19 cellular contexts compared by ENCODE assay signal in the genomic region with DNA sequence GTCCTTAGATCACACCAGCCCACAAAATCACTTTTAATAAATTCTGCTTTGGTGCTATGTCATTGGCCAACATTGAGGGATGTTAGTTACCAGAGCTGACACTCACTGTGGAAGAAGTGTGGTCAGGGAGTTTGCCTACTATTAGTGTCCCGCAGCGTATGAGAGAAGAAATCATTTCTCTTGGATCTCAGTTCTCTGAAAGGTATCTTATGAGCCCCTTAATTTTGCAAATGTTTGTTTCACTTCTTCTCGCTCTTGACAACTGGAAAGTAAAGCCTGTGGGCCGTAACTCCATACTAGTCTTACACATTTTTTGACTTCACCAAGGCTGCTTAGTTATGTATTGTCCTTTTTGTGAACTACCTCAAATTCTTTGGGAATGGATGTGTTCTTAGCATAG.
DNase-seq lines count a peak whose midpoint lies in the region; ATAC-seq and TF ChIP-seq lines count a peak whose summit lies in the region.
"Had no signal": no experiment of that assay in that cellular context is flagged by ENCODE, and none has a peak within 500 bp of the region (broad histone marks: within the 10 kb centered on the region; RNA-seq: fewer than 3 reads in every experiment).

No MANE protein-coding gene starts in this region.

- peak overlapping the region; percentile 4; the same call in 1 of the 2 replicates for H3K9ac ChIP-seq in OCI-LY3 (ENCODE audit: low read length)
- H3K9ac ChIP-seq: KMS-11, SK-N-SH had no signal

- H3K27ac ChIP-seq in OCI-LY3 (ENCODE audit: low read length): peak overlapping the region; percentile 55
- H3K27ac ChIP-seq: KMS-11 had no signal

- peak; percentile 42 for ATAC-seq in GM19043 (IDR thresholded peaks at IDR 0.05; ENCODE audit: low read depth, unreplicated experiment)
- peak; percentile 39 for ATAC-seq in HG02610 (IDR thresholded peaks at IDR 0.05; ENCODE audit: unreplicated experiment)
- peak; percentile 82 to 88 for ATAC-seq in stimulated activated naive B cell treated with anti-CD40 and anti-IgM and Interleukin-4, amounts not matched to agents 10 μg/mL and 1 μg/mL and 100 μg/mL, for 72 hours (replicated peaks)
- no peak for ATAC-seq in GM21381 (IDR thresholded peaks at IDR 0.05; ENCODE audit: unreplicated experiment)
- no peak for ATAC-seq in GM18519 (IDR thresholded peaks at IDR 0.05; ENCODE audit: low FRiP score, unreplicated experiment)
- ATAC-seq: Panc1 had no signal

- H3K36me3 Mint-ChIP-seq in stimulated activated naive B cell treated with anti-CD40 and anti-IgM and Interleukin-4, amounts not matched to agents 10 μg/mL and 1 μg/mL and 100 μg/mL, for 72 hours: peaks cover 8 to 32% of the 10 kb centered on the region in 2 donors
- H3K36me3 Mint-ChIP-seq: CD8-positive, alpha-beta memory T cell had no signal

- no peaks in the 10 kb centered on the region for H3K79me2 ChIP-seq in OCI-LY3 (ENCODE audit: low read length)

- H3K9me3 Mint-ChIP-seq in stimulated activated naive B cell treated with anti-CD40 and anti-IgM and Interleukin-4, amounts not matched to agents 10 μg/mL and 1 μg/mL and 100 μg/mL, for 72 hours: no peaks in the 10 kb centered on the region
- H3K9me3 Mint-ChIP-seq: CD8-positive, alpha-beta memory T cell had no signal

- H3K36me3 ChIP-seq in OCI-LY3 (replicated peaks; ENCODE audit: low read depth, low read length): no peaks in the 10 kb centered on the region
- H3K36me3 ChIP-seq: HAP-1 had no signal

- no peak overlapping the region for H3K27ac Mint-ChIP-seq in stimulated activated naive B cell treated with anti-CD40 and anti-IgM and Interleukin-4, amounts not matched to agents 10 μg/mL and 1 μg/mL and 100 μg/mL, for 72 hours
- H3K27ac Mint-ChIP-seq: CD8-positive, alpha-beta memory T cell had no signal

- no peak for TF ChIP-seq CTCF in OCI-LY3 (IDR thresholded peaks at IDR 0.05; ENCODE audit: low read depth, low read length)

- H3K4me1 Mint-ChIP-seq in stimulated activated naive B cell treated with anti-CD40 and anti-IgM and Interleukin-4, amounts not matched to agents 10 μg/mL and 1 μg/mL and 100 μg/mL, for 72 hours: peaks cover 20 to 57% of the 10 kb centered on the region in 2 donors
- H3K4me1 Mint-ChIP-seq: CD8-positive, alpha-beta memory T cell had no signal

- no peak for DNase-seq in stimulated activated naive B cell treated with anti-CD40 and anti-IgM and Interleukin-4, amounts not matched to agents 10 μg/mL and 1 μg/mL and 100 μg/mL, for 72 hours
- no peak for DNase-seq in activated T-cell treated with anti-CD3 and anti-CD28 coated beads, Interleukin-2, amount 50 U/mL, for 48 hours
- DNase-seq: CD8-positive, alpha-beta memory T cell; DMS 273 treated with DMSO at 0.1 percent for 48 hours; NCI-H1105; NCI-H187; NCI-H2171 treated with DMSO at 0.1 percent for 48 hours; NCI-H774; Right ventricle myocardium superior; SK-N-SH; T-helper 1 cell had no signal

- no peaks in the 10 kb centered on the region for H3K27me3 Mint-ChIP-seq in stimulated activated naive B cell treated with anti-CD40 and anti-IgM and Interleukin-4, amounts not matched to agents 10 μg/mL and 1 μg/mL and 100 μg/mL, for 72 hours

- H3K9me3 ChIP-seq in OCI-LY3 (ENCODE audit: insufficient read depth, low read length): no peaks in the 10 kb centered on the region
- H3K9me3 ChIP-seq: HAP-1, SK-N-SH had no signal

- peak overlapping the region; percentile 62 for H3K4me2 ChIP-seq in OCI-LY3 (ENCODE audit: low read length)
- H3K4me2 ChIP-seq: KMS-11, SK-N-SH had no signal

- H3K4me3 ChIP-seq in OCI-LY3 (ENCODE audit: low read length): peak overlapping the region; percentile 19
- H3K4me3 ChIP-seq: HAP-1 had no signal

- H4K20me1 ChIP-seq in OCI-LY3 (ENCODE audit: insufficient read depth, low read length): no peaks in the 10 kb centered on the region

- peaks cover 35% of the 10 kb centered on the region for H3K4me1 ChIP-seq in OCI-LY3 (ENCODE audit: low read length)

- no peak overlapping the region for H3K4me3 Mint-ChIP-seq in stimulated activated naive B cell treated with anti-CD40 and anti-IgM and Interleukin-4, amounts not matched to agents 10 μg/mL and 1 μg/mL and 100 μg/mL, for 72 hours
- H3K4me3 Mint-ChIP-seq: CD8-positive, alpha-beta memory T cell had no signal

- H3K27me3 ChIP-seq in OCI-LY3 (ENCODE audit: low read depth, low read length): no peaks in the 10 kb centered on the region

- no peak overlapping the region for H2AFZ ChIP-seq in OCI-LY3 (ENCODE audit: low read depth, low read length)

Comparison
In these comparisons a context has a peak if more than half of its experiments do, and no peak if none do; other contexts are left out.
1. ATAC-seq: peak in GM19043 (single experiment), HG02610 (single experiment) and stimulated activated naive B cell treated with anti-CD40 and anti-IgM and Interleukin-4, amounts not matched to agents 10 μg/mL and 1 μg/mL and 100 μg/mL, for 72 hours (2 of 2); none in GM21381 (single experiment) and GM18519 (single experiment).